In genomic region chr1:105005594-105006195, GRCh38 we compare ENCODE assay signal across 17 cellular contexts.
DNase-seq lines count a peak whose midpoint lies in the region; ATAC-seq and TF ChIP-seq lines count a peak whose summit lies in the region.
"Had no signal": no experiment of that assay in that cellular context is flagged by ENCODE, and none has a peak within 500 bp of the region (broad histone marks: within the 10 kb centered on the region; RNA-seq: fewer than 3 reads in every experiment).

No MANE protein-coding gene starts in this region.

- no peak overlapping the region for H3K4me3 Mint-ChIP-seq in chondrocyte (ENCODE audit: unreplicated experiment)
- no peak overlapping the region for H3K4me3 Mint-ChIP-seq in stimulated activated memory B cell treated with anti-CD40 and anti-IgM and Interleukin-4, amounts not matched to agents 10 μg/mL and 1 μg/mL and 100 μg/mL, for 72 hours
- H3K4me3 Mint-ChIP-seq: CD4-positive, alpha-beta memory T cell; H9 had no signal

- H3K4me3 ChIP-seq in osteoblast (ENCODE audit: insufficient read depth, low read length), result no peak overlapping the region
- H3K4me3 ChIP-seq: GM23248 had no signal

- H3K27me3 Mint-ChIP-seq in chondrocyte (ENCODE audit: low read depth), result no peaks in the 10 kb centered on the region
- no peaks in the 10 kb centered on the region for H3K27me3 Mint-ChIP-seq in stimulated activated memory B cell treated with anti-CD40 and anti-IgM and Interleukin-4, amounts not matched to agents 10 μg/mL and 1 μg/mL and 100 μg/mL, for 72 hours
- H3K27me3 Mint-ChIP-seq: CD4-positive, alpha-beta memory T cell had no signal

- no peaks in the 10 kb centered on the region for H3K36me3 ChIP-seq in osteoblast (ENCODE audit: insufficient read depth, low read length)

- H3K4me1 ChIP-seq in osteoblast (ENCODE audit: insufficient read depth, low read length), result no peaks in the 10 kb centered on the region

- no peak overlapping the region for H3K27ac ChIP-seq in osteoblast (ENCODE audit: low read depth, low read length)
- H3K27ac ChIP-seq: GM23248 had no signal

- no peak overlapping the region for H2AFZ ChIP-seq in osteoblast (ENCODE audit: low read length)
- H2AFZ ChIP-seq: GM23248 had no signal

- H3K79me2 ChIP-seq in osteoblast (ENCODE audit: insufficient read depth, low read length), result no peaks in the 10 kb centered on the region

- H4K20me1 ChIP-seq in osteoblast (ENCODE audit: insufficient read depth, low read length), result no peaks in the 10 kb centered on the region

- peaks cover 5% of the 10 kb centered on the region for H3K9me3 Mint-ChIP-seq in chondrocyte (ENCODE audit: low read depth)
- H3K9me3 Mint-ChIP-seq in stimulated activated memory B cell treated with anti-CD40 and anti-IgM and Interleukin-4, amounts not matched to agents 10 μg/mL and 1 μg/mL and 100 μg/mL, for 72 hours, result no peaks in the 10 kb centered on the region

- no peak for TF ChIP-seq CTCF in chondrocyte (IDR thresholded peaks at IDR 0.05)
- TF ChIP-seq CTCF in osteoblast (IDR thresholded peaks at IDR 0.05; ENCODE audit: extremely low read depth, low read depth, low read length), result no peak

- no peaks in the 10 kb centered on the region for H3K9me3 ChIP-seq in osteoblast (ENCODE audit: low read depth, low read length)

- H3K27me3 ChIP-seq in osteoblast (ENCODE audit: insufficient read depth, low read length), result no peaks in the 10 kb centered on the region

- peak; percentile 16 for ATAC-seq in stimulated activated memory B cell treated with anti-CD40 and anti-IgM and Interleukin-4, amounts not matched to agents 10 μg/mL and 1 μg/mL and 100 μg/mL, for 72 hours
- no peak for ATAC-seq in HG03159 (IDR thresholded peaks at IDR 0.05; ENCODE audit: unreplicated experiment)
- ATAC-seq in HG02973 (IDR thresholded peaks at IDR 0.05; ENCODE audit: unreplicated experiment), result no peak
- ATAC-seq: HCT116 had no signal

- no peaks in the 10 kb centered on the region for H3K36me3 Mint-ChIP-seq in chondrocyte (ENCODE audit: low read depth)
- no peaks in the 10 kb centered on the region for H3K36me3 Mint-ChIP-seq in stimulated activated memory B cell treated with anti-CD40 and anti-IgM and Interleukin-4, amounts not matched to agents 10 μg/mL and 1 μg/mL and 100 μg/mL, for 72 hours
- H3K36me3 Mint-ChIP-seq: CD4-positive, alpha-beta memory T cell had no signal

- H3K27ac Mint-ChIP-seq in chondrocyte (ENCODE audit: unreplicated experiment), result no peak overlapping the region
- no peak overlapping the region for H3K27ac Mint-ChIP-seq in stimulated activated memory B cell treated with anti-CD40 and anti-IgM and Interleukin-4, amounts not matched to agents 10 μg/mL and 1 μg/mL and 100 μg/mL, for 72 hours
- H3K27ac Mint-ChIP-seq: CD4-positive, alpha-beta memory T cell; H9 had no signal

- H3K4me2 ChIP-seq in osteoblast (ENCODE audit: insufficient read depth, low read length), result no peak overlapping the region

- H3K4me1 Mint-ChIP-seq in chondrocyte (ENCODE audit: low read depth), result no peaks in the 10 kb centered on the region
- no peaks in the 10 kb centered on the region for H3K4me1 Mint-ChIP-seq in stimulated activated memory B cell treated with anti-CD40 and anti-IgM and Interleukin-4, amounts not matched to agents 10 μg/mL and 1 μg/mL and 100 μg/mL, for 72 hours
- H3K4me1 Mint-ChIP-seq: CD4-positive, alpha-beta memory T cell; H9 had no signal

- DNase-seq in chondrocyte (ENCODE audit: low spot score) (peak; percentile 59), islet precursor cell (peak; percentile 38), osteoblast (ENCODE audit: insufficient read length, low spot score, missing footprints) (peak; percentile 38)
- no peak for DNase-seq in activated CD4-positive, alpha-beta T cell treated with anti-CD3 and anti-CD28 coated beads, Interleukin-2, amount 50 U/mL, for 1 hour
- no peak for DNase-seq in activated CD8-positive, alpha-beta memory T cell treated with anti-CD3 and anti-CD28 coated beads, Interleukin-2, amount 50 U/mL, for 48 hours
- DNase-seq: C1 segment of cervical spinal cord; Calu3; CD4-positive, alpha-beta memory T cell; COR-L47; DMS153; DND-41; GM23248; H9 had no signal

Comparison
In these comparisons a context has a peak if more than half of its experiments do, and no peak if none do; other contexts are left out.
1. DNase-seq: peak in chondrocyte (single experiment), islet precursor cell (single experiment) and osteoblast (single experiment); none in activated CD4-positive, alpha-beta T cell treated with anti-CD3 and anti-CD28 coated beads, Interleukin-2, amount 50 U/mL, for 1 hour (single experiment) and activated CD8-positive, alpha-beta memory T cell treated with anti-CD3 and anti-CD28 coated beads, Interleukin-2, amount 50 U/mL, for 48 hours (single experiment).